Comparison of ENCODE assay signal across 12 cellular contexts in genomic region chr7:99123571-99124033, GRCh38. TPM values are rescaled to one million over a fixed set of nuclear protein-coding genes. Genes with fewer than 3 reads are reported as not detected.
DNase-seq lines count a peak whose midpoint lies in the region; ATAC-seq and TF ChIP-seq lines count a peak whose summit lies in the region.
"Had no signal": no experiment of that assay in that cellular context is flagged by ENCODE, and none has a peak within 500 bp of the region (broad histone marks: within the 10 kb centered on the region; RNA-seq: fewer than 3 reads in every experiment).

No MANE protein-coding gene starts in this region.

- H3K36me3 ChIP-seq in ascending aorta (no peaks in the 10 kb centered on the region), left ventricle myocardium inferior (no peaks in the 10 kb centered on the region), thoracic aorta (no peaks in the 10 kb centered on the region)

- peaks cover 16% of the 10 kb centered on the region for H3K36me3 Mint-ChIP-seq in activated CD8-positive, alpha-beta T cell treated with anti-CD3 and anti-CD28 coated beads for 36 hours (ENCODE audit: low read depth)
- peaks cover 17% of the 10 kb centered on the region for H3K36me3 Mint-ChIP-seq in activated CD8-positive, alpha-beta T cell treated with anti-CD3 and anti-CD28 coated beads, Interleukin-2, amount 10 ng/mL, durations not matched to agents 7 days and 5 days (ENCODE audit: low read depth)
- H3K36me3 Mint-ChIP-seq: natural killer cell had no signal

- H3K4me3 ChIP-seq in ascending aorta = no peak overlapping the region
- no peak overlapping the region for H3K4me3 ChIP-seq in left ventricle myocardium inferior
- no peak overlapping the region for H3K4me3 ChIP-seq in thoracic aorta

- H3K27me3 Mint-ChIP-seq in activated CD8-positive, alpha-beta T cell treated with anti-CD3 and anti-CD28 coated beads for 36 hours = no peaks in the 10 kb centered on the region
- H3K27me3 Mint-ChIP-seq in activated CD8-positive, alpha-beta T cell treated with anti-CD3 and anti-CD28 coated beads, Interleukin-2, amount 10 ng/mL, durations not matched to agents 7 days and 5 days (ENCODE audit: low read depth) = no peaks in the 10 kb centered on the region
- H3K27me3 Mint-ChIP-seq: T-cell had no signal

- peak; percentile 27 for ATAC-seq in activated CD8-positive, alpha-beta T cell treated with anti-CD3 and anti-CD28 coated beads for 36 hours
- no peak for ATAC-seq in activated CD8-positive, alpha-beta T cell treated with anti-CD3 and anti-CD28 coated beads, Interleukin-2, amount 10 ng/mL, durations not matched to agents 7 days and 5 days
- ATAC-seq in thoracic aorta (ENCODE audit: insufficient number of reproducible peaks, low FRiP score, low read depth) (no peak), GM21526 (IDR thresholded peaks at IDR 0.05; ENCODE audit: low FRiP score, unreplicated experiment) (no peak), HG02798 (IDR thresholded peaks at IDR 0.05; ENCODE audit: poor library complexity, unreplicated experiment) (no peak)
- ATAC-seq: natural killer cell, T-cell had no signal

- H3K27me3 ChIP-seq in ascending aorta (no peaks in the 10 kb centered on the region), left ventricle myocardium inferior (ENCODE audit: low read depth) (no peaks in the 10 kb centered on the region), thoracic aorta (replicated peaks; ENCODE audit: insufficient read depth) (no peaks in the 10 kb centered on the region)

- H3K4me1 ChIP-seq in ascending aorta (peaks cover 36 to 68% of the 10 kb centered on the region in 2 donors), left ventricle myocardium inferior (peaks cover 86% of the 10 kb centered on the region), thoracic aorta (ENCODE audit: control insufficient read depth in 1 of 2, low read depth in 2 of 2) (peaks cover 72 to 90% of the 10 kb centered on the region in 2 donors)

- TF ChIP-seq CTCF in activated CD8-positive, alpha-beta T cell treated with anti-CD3 and anti-CD28 coated beads for 36 hours (IDR thresholded peaks at IDR 0.05) = no peak
- no peak for TF ChIP-seq CTCF in ascending aorta (IDR thresholded peaks at IDR 0.05)
- no peak for TF ChIP-seq CTCF in left ventricle myocardium inferior (IDR thresholded peaks at IDR 0.05; ENCODE audit: borderline replicate concordance)
- no peak for TF ChIP-seq CTCF in thoracic aorta (IDR thresholded peaks at IDR 0.05)

- POLR2A ChIA-PET in activated CD8-positive, alpha-beta T cell treated with anti-CD3 and anti-CD28 coated beads for 36 hours (lab: Charles Lee) = interaction anchor here (1.4 to 1.5 kb wide), 2 partner anchors 12 to 19 kb away, joined by 4 read pairs; no protein-coding TSS in a partner anchor
- POLR2A ChIA-PET in activated CD8-positive, alpha-beta T cell treated with anti-CD3 and anti-CD28 coated beads, Interleukin-2, amount 10 ng/mL, durations not matched to agents 7 days and 5 days (lab: Charles Lee) = no interaction called here

- CTCF ChIA-PET in activated CD8-positive, alpha-beta T cell treated with anti-CD3 and anti-CD28 coated beads for 36 hours (lab: Charles Lee) = no interaction called here
- CTCF ChIA-PET in activated CD8-positive, alpha-beta T cell treated with anti-CD3 and anti-CD28 coated beads, Interleukin-2, amount 10 ng/mL, durations not matched to agents 7 days and 5 days (lab: Charles Lee) = no interaction called here

- no peaks in the 10 kb centered on the region for H3K9me3 ChIP-seq in ascending aorta
- no peaks in the 10 kb centered on the region for H3K9me3 ChIP-seq in left ventricle myocardium inferior (replicated peaks)
- no peaks in the 10 kb centered on the region for H3K9me3 ChIP-seq in thoracic aorta

- peaks cover 7% of the 10 kb centered on the region for H3K9me3 Mint-ChIP-seq in activated CD8-positive, alpha-beta T cell treated with anti-CD3 and anti-CD28 coated beads for 36 hours
- H3K9me3 Mint-ChIP-seq in activated CD8-positive, alpha-beta T cell treated with anti-CD3 and anti-CD28 coated beads, Interleukin-2, amount 10 ng/mL, durations not matched to agents 7 days and 5 days (ENCODE audit: insufficient read depth) = peaks cover 6% of the 10 kb centered on the region
- H3K9me3 Mint-ChIP-seq: natural killer cell had no signal

- H3K4me3 Mint-ChIP-seq in activated CD8-positive, alpha-beta T cell treated with anti-CD3 and anti-CD28 coated beads for 36 hours = no peak overlapping the region
- no peak overlapping the region for H3K4me3 Mint-ChIP-seq in activated CD8-positive, alpha-beta T cell treated with anti-CD3 and anti-CD28 coated beads, Interleukin-2, amount 10 ng/mL, durations not matched to agents 7 days and 5 days
- H3K4me3 Mint-ChIP-seq: natural killer cell, T-cell had no signal

- peak; percentile 12 for DNase-seq in activated CD8-positive, alpha-beta T cell treated with anti-CD3 and anti-CD28 coated beads for 36 hours
- DNase-seq in activated CD8-positive, alpha-beta T cell treated with anti-CD3 and anti-CD28 coated beads, Interleukin-2, amount 10 ng/mL, durations not matched to agents 7 days and 5 days = no peak
- DNase-seq in ascending aorta (ENCODE audit: low spot score in 2 of 2) = peak in 1 of 2 donors; percentile 75
- no peak for DNase-seq in left ventricle myocardium inferior
- DNase-seq in thoracic aorta (ENCODE audit: low spot score) = no peak
- no peak for DNase-seq in NCI-H187 treated with DMSO at 0.1 percent for 48 hours (lab: John Stamatoyannopoulos, UW)
- DNase-seq: natural killer cell; NCI-H526 treated with DMSO at 0.1 percent for 48 hours; stimulated activated CD4-positive, alpha-beta T cell treated with anti-CD3 and anti-CD28 coated beads, Interleukin-1b, Interleukin-23, amount 100 ng/mL, for 48 hours; T-cell had no signal

- intact Hi-C loops in activated CD8-positive, alpha-beta T cell treated with anti-CD3 and anti-CD28 coated beads for 36 hours (cut with micrococcal nuclease) = no loop called here
- intact Hi-C loops in ascending aorta (cut with DNase I) (loop anchor here (5.0 kb wide), 1 partner anchor 81 kb away; no protein-coding TSS in a partner anchor), left ventricle myocardium inferior (cut with micrococcal nuclease) (no loop called here)

- H3K27ac ChIP-seq in ascending aorta (peak overlapping the region; percentile 77 to 89), left ventricle myocardium inferior (replicated peaks) (peak overlapping the region; percentile 55), thoracic aorta (peak overlapping the region; percentile 83 to 92)

- peak overlapping the region; percentile 51 for H3K27ac Mint-ChIP-seq in activated CD8-positive, alpha-beta T cell treated with anti-CD3 and anti-CD28 coated beads for 36 hours
- H3K27ac Mint-ChIP-seq in activated CD8-positive, alpha-beta T cell treated with anti-CD3 and anti-CD28 coated beads, Interleukin-2, amount 10 ng/mL, durations not matched to agents 7 days and 5 days = no peak overlapping the region
- H3K27ac Mint-ChIP-seq: T-cell had no signal

- peaks cover 33% of the 10 kb centered on the region for H3K4me1 Mint-ChIP-seq in activated CD8-positive, alpha-beta T cell treated with anti-CD3 and anti-CD28 coated beads for 36 hours (ENCODE audit: low read depth)
- peaks cover 21% of the 10 kb centered on the region for H3K4me1 Mint-ChIP-seq in activated CD8-positive, alpha-beta T cell treated with anti-CD3 and anti-CD28 coated beads, Interleukin-2, amount 10 ng/mL, durations not matched to agents 7 days and 5 days (ENCODE audit: low read depth)

RNA-seq across cellular contexts. Expression of gene SMURF1, which starts 20.3 kb away (rescaled TPM):
- 1 to 10 TPM; 8.3 to 9.4 TPM for total RNA-seq in activated CD8-positive, alpha-beta T cell treated with anti-CD3 and anti-CD28 coated beads for 36 hours
- 10 to 100 TPM; 10.3 to 10.4 TPM for total RNA-seq in activated CD8-positive, alpha-beta T cell treated with anti-CD3 and anti-CD28 coated beads, Interleukin-2, amount 10 ng/mL, durations not matched to agents 7 days and 5 days
- total RNA-seq in ascending aorta (26.5 TPM), left ventricle myocardium inferior (10.0 TPM), thoracic aorta (10 to 100 TPM; 33.8 to 40.9 TPM)
